ENCODE assay signal across 19 cellular contexts in the genomic region with DNA sequence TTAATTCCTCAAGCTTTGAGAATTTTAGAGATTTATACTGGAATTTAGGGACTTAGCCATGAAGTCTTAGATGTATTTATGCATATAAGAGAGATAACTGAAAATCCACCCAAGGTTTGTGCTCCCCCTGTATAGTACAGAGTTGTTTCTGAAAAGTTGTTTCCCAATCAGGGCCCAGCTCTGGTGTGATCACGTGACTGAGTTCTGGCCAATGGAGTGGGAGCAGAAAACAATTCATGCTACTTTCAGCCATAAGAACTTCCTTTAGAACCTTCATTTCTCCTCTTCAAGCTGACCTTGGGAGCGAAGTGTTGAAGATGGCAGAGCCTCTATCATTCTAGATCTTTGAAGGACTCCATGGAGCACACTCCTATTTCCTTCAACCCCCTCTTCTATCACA.
DNase-seq lines count a peak whose midpoint lies in the region; ATAC-seq, FAIRE-seq and TF ChIP-seq lines count a peak whose summit lies in the region.
"Had no signal": no experiment of that assay in that cellular context is flagged by ENCODE, and none has a peak within 500 bp of the region (broad histone marks: within the 10 kb centered on the region; RNA-seq: fewer than 3 reads in every experiment).

No MANE protein-coding gene starts in this region.

- intact Hi-C loops in GM12878 (cut with micrococcal nuclease; ENCODE audit: unreplicated experiment) (no loop called here), tibial artery (cut with DNase I; ENCODE audit: low total_unique reads) (no loop called here)

- no peaks in the 10 kb centered on the region for H3K36me3 ChIP-seq in GM12878 (ENCODE audit: control insufficient read depth in 2 of 2, insufficient read depth in 2 of 2, low read length in 1 of 2)
- H3K36me3 ChIP-seq in tibial artery: no peaks in the 10 kb centered on the region
- H3K36me3 ChIP-seq: HAP-1 had no signal

- no peak for DNase-seq in A549 (ENCODE audit: low read depth in 1 of 2, low spot score in 1 of 2)
- no peak for DNase-seq in GM12878 (ENCODE audit: low read depth, low spot score)
- no peak for DNase-seq in stimulated activated CD4-positive, alpha-beta T cell treated with anti-CD3 and anti-CD28 coated beads, Interleukin-4, amount 100 ng/mL, for 24 hours
- DNase-seq in iPS-NIHi11 (ENCODE audit: low spot score): no peak
- DNase-seq in tibial artery: no peak
- DNase-seq: 8988T; C1 segment of cervical spinal cord; Calu3; CD4-positive, alpha-beta memory T cell; COR-L47; DMS53; DMS79 treated with DMSO at 0.1 percent for 48 hours; GF-D8; GOT3; HFFc6 had no signal

- H3K9ac ChIP-seq in GM12878 (ENCODE audit: control insufficient read depth, insufficient read depth, low read length): no peak overlapping the region

- H3K4me1 ChIP-seq in A549 (no peaks in the 10 kb centered on the region), GM12878 (ENCODE audit: control insufficient read depth, insufficient read depth, low read length) (no peaks in the 10 kb centered on the region; the same call in 1 of the 2 replicates), tibial artery (peaks cover 0 to 29% (median 11%) of the 10 kb centered on the region in 4 donors)
- H3K4me1 ChIP-seq: HAP-1 had no signal

- FAIRE-seq in A549 (lab: Jason Lieb, UNC) (no peak), GM12878 (lab: Jason Lieb, UNC) (no peak)
- FAIRE-seq: GM12892, H54 had no signal

- no peak overlapping the region for H3K4me2 ChIP-seq in A549
- H3K4me2 ChIP-seq in GM12878 (ENCODE audit: control insufficient read depth, insufficient read depth): no peak overlapping the region

- BruUV-seq in GM12878 (replicated peaks; lab: Mats Ljungman, UMichigan): no TSS peak

- CTCF ChIA-PET in A549 (lab: Yijun Ruan, JAX) (interaction anchor here (1.5 kb wide), 1 partner anchor 15 kb away, joined by 3 read pairs; no protein-coding TSS in a partner anchor), GM12878 (lab: Yijun Ruan, JAX) (no interaction called here)

- SMC1A ChIA-PET in GM12878 (lab: Charles Lee; ENCODE audit: uncharacterized antibody, unreplicated experiment): interaction anchor here (1.6 kb wide), 1 partner anchor 11 kb away, joined by 5 read pairs; no protein-coding TSS in a partner anchor

- H3K27me3 ChIP-seq in GM12878 (replicated peaks in 1 of 2; ENCODE audit: control insufficient read depth in 2 of 2, insufficient read depth in 2 of 2, low read length in 1 of 2): no peaks in the 10 kb centered on the region; a peak in 2 of 4 replicates
- no peaks in the 10 kb centered on the region for H3K27me3 ChIP-seq in tibial artery

- TF ChIP-seq EP300 in A549 (IDR thresholded peaks at IDR 0.05): no peak
- TF ChIP-seq EP300 in Ishikawa (IDR thresholded peaks at IDR 0.05; ENCODE audit: borderline replicate concordance): no peak
- no peak for TF ChIP-seq EP300 in GM12878 (IDR thresholded peaks at IDR 0.05; ENCODE audit: borderline replicate concordance in 1 of 2, control insufficient read depth in 1 of 2, low read depth in 2 of 2, low read length in 2 of 2)

- H4K20me1 ChIP-seq in GM12878 (ENCODE audit: control insufficient read depth, insufficient read depth): no peaks in the 10 kb centered on the region

- no peaks in the 10 kb centered on the region for H3K79me2 ChIP-seq in GM12878 (ENCODE audit: control insufficient read depth, insufficient read depth, low read length)

- RAD21 ChIA-PET in GM12878 (lab: Charles Lee; ENCODE audit: unreplicated experiment): no interaction called here

- no peaks in the 10 kb centered on the region for H3K9me3 ChIP-seq in A549
- no peaks in the 10 kb centered on the region for H3K9me3 ChIP-seq in GM12878 (replicated peaks; ENCODE audit: control insufficient read depth, insufficient read depth, low read length)
- H3K9me3 ChIP-seq in tibial artery: peaks cover 0 to under 1% (median 0%) of the 10 kb centered on the region in 3 donors
- H3K9me3 ChIP-seq: HAP-1 had no signal

- no peak for ATAC-seq in A549
- ATAC-seq in GM12878: no peak

- in situ Hi-C loops in GM12878 (cut with MboI): no loop called here

- H2AFZ ChIP-seq in GM12878 (ENCODE audit: control insufficient read depth, low read depth, low read length): no peak overlapping the region

- H3K27ac ChIP-seq in A549 (no peak overlapping the region), GM12878 (ENCODE audit: control insufficient read depth, insufficient read depth) (no peak overlapping the region), tibial artery (no peak overlapping the region)

- TF ChIP-seq RAD21 in A549 (conservative IDR thresholded peaks at IDR 0.05 in 1 of 2, IDR thresholded peaks at IDR 0.05 in 1 of 2) (no peak), Ishikawa (IDR thresholded peaks at IDR 0.05; ENCODE audit: low read depth) (no peak), GM12878 (IDR thresholded peaks at IDR 0.05; ENCODE audit: insufficient read depth, low read depth, low read length) (no peak)

- TF ChIP-seq POLR2A in A549 (IDR thresholded peaks at IDR 0.05; ENCODE audit: low read length): no peak
- TF ChIP-seq POLR2A in GM12878 (IDR thresholded peaks at IDR 0.05; ENCODE audit: low read depth, low read length): no peak

- no peak overlapping the region for H3K4me3 ChIP-seq in A549
- no peak overlapping the region for H3K4me3 ChIP-seq in GM12878
- H3K4me3 ChIP-seq in tibial artery: no peak overlapping the region
- H3K4me3 ChIP-seq: HAP-1 had no signal

- POLR2A ChIA-PET in A549 (lab: Yijun Ruan, JAX): no interaction called here
- POLR2A ChIA-PET in GM12878 (lab: Charles Lee): no interaction called here

- 0% methylated on average over 2 of the region's 2 CpGs for WGBS in A549 (ENCODE audit: missing lambda C conversion rate)
- 4% methylated on average over 2 of the region's 2 CpGs for WGBS in GM12878 (ENCODE audit: insufficient coverage, insufficient replicate concordance, low lambda C conversion rate, missing lambda C conversion rate)

- TF ChIP-seq CTCF in A549 (IDR thresholded peaks at IDR 0.05): no peak
- no peak for TF ChIP-seq CTCF in GM12878 (IDR thresholded peaks at IDR 0.05 in 2 of 3, conservative IDR thresholded peaks at IDR 0.05 in 1 of 3; ENCODE audit: control insufficient read depth in 2 of 3, extremely low read depth in 1 of 3, insufficient read depth in 1 of 3, low read depth in 3 of 3, low read length in 3 of 3)
- no peak for TF ChIP-seq CTCF in tibial artery (IDR thresholded peaks at IDR 0.05)

TF ChIP-seq in A549, 52 proteins besides CTCF, POLR2A, EP300 and RAD21:
- TF ChIP-seq MAFK (IDR thresholded peaks at IDR 0.05; ENCODE audit: partially characterized antibody): no peak
- TF ChIP-seq, protein P1, sequence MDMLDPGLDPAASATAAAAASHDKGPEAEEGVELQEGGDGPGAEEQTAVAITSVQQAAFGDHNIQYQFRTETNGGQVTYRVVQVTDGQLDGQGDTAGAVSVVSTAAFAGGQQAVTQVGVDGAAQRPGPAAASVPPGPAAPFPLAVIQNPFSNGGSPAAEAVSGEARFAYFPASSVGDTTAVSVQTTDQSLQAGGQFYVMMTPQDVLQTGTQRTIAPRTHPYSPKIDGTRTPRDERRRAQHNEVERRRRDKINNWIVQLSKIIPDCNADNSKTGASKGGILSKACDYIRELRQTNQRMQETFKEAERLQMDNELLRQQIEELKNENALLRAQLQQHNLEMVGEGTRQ (IDR thresholded peaks at IDR 0.05): 0 out of 2 replicates have a peak, but pooled peaks have one; percentile 9

TF ChIP-seq in Ishikawa, 13 proteins besides CTCF, POLR2A, EP300 and RAD21:
- TF ChIP-seq, protein P2, sequence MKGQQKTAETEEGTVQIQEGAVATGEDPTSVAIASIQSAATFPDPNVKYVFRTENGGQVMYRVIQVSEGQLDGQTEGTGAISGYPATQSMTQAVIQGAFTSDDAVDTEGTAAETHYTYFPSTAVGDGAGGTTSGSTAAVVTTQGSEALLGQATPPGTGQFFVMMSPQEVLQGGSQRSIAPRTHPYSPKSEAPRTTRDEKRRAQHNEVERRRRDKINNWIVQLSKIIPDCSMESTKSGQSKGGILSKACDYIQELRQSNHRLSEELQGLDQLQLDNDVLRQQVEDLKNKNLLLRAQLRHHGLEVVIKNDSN (IDR thresholded peaks at IDR 0.05): 0 out of 2 replicates have a peak, but pooled peaks have one; percentile 16
- TF ChIP-seq ZBTB7A (IDR thresholded peaks at IDR 0.05; ENCODE audit: low read depth): no peak

TF ChIP-seq in GM12878, 131 proteins besides CTCF, POLR2A, EP300 and RAD21:
- peak; percentile 55; the same call in 1 of the 2 replicates for TF ChIP-seq RAD51 (IDR thresholded peaks at IDR 0.05)
- TF ChIP-seq, protein P3, sequence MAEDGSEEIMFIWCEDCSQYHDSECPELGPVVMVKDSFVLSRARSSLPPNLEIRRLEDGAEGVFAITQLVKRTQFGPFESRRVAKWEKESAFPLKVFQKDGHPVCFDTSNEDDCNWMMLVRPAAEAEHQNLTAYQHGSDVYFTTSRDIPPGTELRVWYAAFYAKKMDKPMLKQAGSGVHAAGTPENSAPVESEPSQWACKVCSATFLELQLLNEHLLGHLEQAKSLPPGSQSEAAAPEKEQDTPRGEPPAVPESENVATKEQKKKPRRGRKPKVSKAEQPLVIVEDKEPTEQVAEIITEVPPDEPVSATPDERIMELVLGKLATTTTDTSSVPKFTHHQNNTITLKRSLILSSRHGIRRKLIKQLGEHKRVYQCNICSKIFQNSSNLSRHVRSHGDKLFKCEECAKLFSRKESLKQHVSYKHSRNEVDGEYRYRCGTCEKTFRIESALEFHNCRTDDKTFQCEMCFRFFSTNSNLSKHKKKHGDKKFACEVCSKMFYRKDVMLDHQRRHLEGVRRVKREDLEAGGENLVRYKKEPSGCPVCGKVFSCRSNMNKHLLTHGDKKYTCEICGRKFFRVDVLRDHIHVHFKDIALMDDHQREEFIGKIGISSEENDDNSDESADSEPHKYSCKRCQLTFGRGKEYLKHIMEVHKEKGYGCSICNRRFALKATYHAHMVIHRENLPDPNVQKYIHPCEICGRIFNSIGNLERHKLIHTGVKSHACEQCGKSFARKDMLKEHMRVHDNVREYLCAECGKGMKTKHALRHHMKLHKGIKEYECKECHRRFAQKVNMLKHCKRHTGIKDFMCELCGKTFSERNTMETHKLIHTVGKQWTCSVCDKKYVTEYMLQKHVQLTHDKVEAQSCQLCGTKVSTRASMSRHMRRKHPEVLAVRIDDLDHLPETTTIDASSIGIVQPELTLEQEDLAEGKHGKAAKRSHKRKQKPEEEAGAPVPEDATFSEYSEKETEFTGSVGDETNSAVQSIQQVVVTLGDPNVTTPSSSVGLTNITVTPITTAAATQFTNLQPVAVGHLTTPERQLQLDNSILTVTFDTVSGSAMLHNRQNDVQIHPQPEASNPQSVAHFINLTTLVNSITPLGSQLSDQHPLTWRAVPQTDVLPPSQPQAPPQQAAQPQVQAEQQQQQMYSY (CRISPR knock-in tag; IDR thresholded peaks at IDR 0.05): no peak
TF ChIP-seq in GM12878: peak in this region for 1.
